12 cellular contexts compared by ENCODE assay signal in the genomic region with DNA sequence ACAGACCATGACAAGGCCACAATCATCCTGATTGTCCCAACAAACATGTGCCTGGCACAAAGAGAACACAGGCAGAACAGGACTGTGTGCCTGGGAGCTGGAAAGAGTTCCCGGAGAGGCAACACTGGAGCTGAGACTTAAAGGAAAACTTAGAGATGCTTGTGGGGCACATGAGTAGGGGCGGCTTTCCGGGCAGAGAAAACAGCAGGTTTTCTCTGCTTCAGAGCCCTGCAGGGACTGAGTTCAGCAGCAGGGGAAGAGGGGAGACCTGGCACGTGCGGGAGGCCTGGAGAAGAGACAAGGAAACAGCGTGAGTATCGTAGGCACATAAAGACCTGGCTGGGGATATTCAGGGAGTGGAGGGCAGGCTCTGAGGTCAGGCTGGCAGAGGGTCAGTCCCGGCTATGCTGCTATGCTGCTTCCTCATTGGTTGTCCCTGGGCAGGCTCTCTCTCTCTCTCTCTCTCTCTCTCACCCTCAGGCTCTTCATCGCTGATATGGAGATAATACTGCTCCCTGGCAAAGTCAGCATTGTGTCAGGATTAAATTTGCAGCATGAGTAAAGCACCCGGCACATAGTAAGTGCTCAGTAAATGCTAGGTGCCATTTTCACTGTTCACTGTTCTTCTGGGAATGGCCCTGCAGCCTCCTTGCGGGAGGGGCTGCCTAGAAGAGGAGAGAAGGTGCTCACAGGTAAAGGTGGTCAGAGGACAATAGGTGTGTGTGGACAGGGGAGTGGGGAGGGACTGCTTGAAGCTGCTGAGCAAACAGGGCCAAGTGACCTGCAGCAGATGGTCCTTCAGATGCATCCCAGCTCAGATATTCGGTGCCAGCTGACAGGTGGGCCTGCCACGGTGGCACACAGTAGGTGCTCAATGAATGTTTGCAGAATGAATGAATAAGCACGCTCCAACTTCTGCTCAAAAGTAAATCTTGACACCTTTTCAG. TPM values are rescaled to one million over a fixed set of nuclear protein-coding genes. Genes with fewer than 3 reads are reported as not detected.
DNase-seq lines count a peak whose midpoint lies in the region; ATAC-seq lines count a peak whose summit lies in the region.
"Had no signal": no experiment of that assay in that cellular context is flagged by ENCODE, and none has a peak within 500 bp of the region (broad histone marks: within the 10 kb centered on the region; RNA-seq: fewer than 3 reads in every experiment).

No MANE protein-coding gene starts in this region.

- no peak overlapping the region for H3K27ac ChIP-seq in SJSA1

- peaks cover 5% of the 10 kb centered on the region for H3K36me3 Mint-ChIP-seq in stimulated activated naive CD8-positive, alpha-beta T cell treated with anti-CD3 and anti-CD28 coated beads, Interleukin-15, Interleukin-2, amounts not matched to agents 100 ng/mL and 50 ng/mL, for 24 hours (ENCODE audit: low read depth)
- H3K36me3 Mint-ChIP-seq in immature natural killer cell, result peaks cover 0 to 10% (median 0%) of the 10 kb centered on the region in 3 donors

- ATAC-seq in stimulated activated naive CD8-positive, alpha-beta T cell treated with anti-CD3 and anti-CD28 coated beads, Interleukin-15, Interleukin-2, amounts not matched to agents 100 U/mL and 50 U/mL, for 24 hours, result no peak
- no peak for ATAC-seq in GM19463 (IDR thresholded peaks at IDR 0.05; ENCODE audit: unreplicated experiment)
- ATAC-seq in HG03442 (IDR thresholded peaks at IDR 0.05; ENCODE audit: unreplicated experiment), result no peak

- no peak for DNase-seq in stimulated activated naive CD8-positive, alpha-beta T cell treated with anti-CD3 and anti-CD28 coated beads, Interleukin-15, Interleukin-2, amounts not matched to agents 100 U/mL and 50 U/mL, for 24 hours
- no peak for DNase-seq in SJSA1 (ENCODE audit: low read depth in 1 of 2, low spot score in 2 of 2)
- DNase-seq in immature natural killer cell, result no peak
- DNase-seq in DMS153 treated with DMSO at 0.1 percent for 48 hours (lab: John Stamatoyannopoulos, UW; ENCODE audit: unreplicated experiment), result no peak
- DNase-seq in NCI-H2196 treated with DMSO at 0.1 percent for 48 hours (lab: John Stamatoyannopoulos, UW; ENCODE audit: unreplicated experiment), result no peak
- DNase-seq: kidney glomerular epithelial cell, NCI-H2107 had no signal

- no peaks in the 10 kb centered on the region for H3K9me3 Mint-ChIP-seq in stimulated activated naive CD8-positive, alpha-beta T cell treated with anti-CD3 and anti-CD28 coated beads, Interleukin-15, Interleukin-2, amounts not matched to agents 100 ng/mL and 50 ng/mL, for 24 hours
- no peaks in the 10 kb centered on the region for H3K9me3 Mint-ChIP-seq in immature natural killer cell

- peaks cover 37% of the 10 kb centered on the region for H3K36me3 ChIP-seq in SJSA1

- H3K4me1 Mint-ChIP-seq in stimulated activated naive CD8-positive, alpha-beta T cell treated with anti-CD3 and anti-CD28 coated beads, Interleukin-15, Interleukin-2, amounts not matched to agents 100 ng/mL and 50 ng/mL, for 24 hours (ENCODE audit: low read depth), result peaks cover 59% of the 10 kb centered on the region
- peaks cover 53 to 70% of the 10 kb centered on the region in 2 donors for H3K4me1 Mint-ChIP-seq in immature natural killer cell

- peaks cover 27% of the 10 kb centered on the region for H3K4me1 ChIP-seq in SJSA1 (replicated peaks)

- peak overlapping the region; percentile 75 for H3K4me3 ChIP-seq in SJSA1

- H3K27ac Mint-ChIP-seq in stimulated activated naive CD8-positive, alpha-beta T cell treated with anti-CD3 and anti-CD28 coated beads, Interleukin-15, Interleukin-2, amounts not matched to agents 100 ng/mL and 50 ng/mL, for 24 hours, result no peak overlapping the region
- H3K27ac Mint-ChIP-seq in immature natural killer cell, result peak overlapping the region in 5 of 6 donors; percentile 44 to 88 (median 61)

- H3K27me3 Mint-ChIP-seq in stimulated activated naive CD8-positive, alpha-beta T cell treated with anti-CD3 and anti-CD28 coated beads, Interleukin-15, Interleukin-2, amounts not matched to agents 100 ng/mL and 50 ng/mL, for 24 hours, result no peaks in the 10 kb centered on the region
- peaks cover 5 to 8% (median 8%) of the 10 kb centered on the region in 3 donors for H3K27me3 Mint-ChIP-seq in immature natural killer cell (ENCODE audit: low read depth in 3 of 3)

- H3K4me3 Mint-ChIP-seq in stimulated activated naive CD8-positive, alpha-beta T cell treated with anti-CD3 and anti-CD28 coated beads, Interleukin-15, Interleukin-2, amounts not matched to agents 100 ng/mL and 50 ng/mL, for 24 hours, result peak overlapping the region; percentile 33
- H3K4me3 Mint-ChIP-seq in immature natural killer cell, result peak overlapping the region; percentile 39 to 96 (median 93)

- H3K9me3 ChIP-seq in SJSA1 (replicated peaks), result 0 out of 2 replicates have a peak, but pooled peaks cover 2% of the 10 kb centered on the region

- no peaks in the 10 kb centered on the region for H3K27me3 ChIP-seq in SJSA1 (replicated peaks)

RNA-seq across cellular contexts. Expression of a gene that starts 2.0 kb away (rescaled TPM):
- total RNA-seq in SJSA1 (2014; rRNA removed; shearing (Covaris generic)), result 126 and 192 TPM in 2 replicates
- polyA plus RNA-seq in immature natural killer cell, result 1 to 10 TPM; 2.2 to 6.2 (median 4.5) TPM

RNA-seq across cellular contexts. Expression of a gene that starts 46.0 kb away (rescaled TPM):
- not detected in 2 replicates for total RNA-seq in SJSA1 (2014; rRNA removed; shearing (Covaris generic))
- 1 to 10 TPM in 2 of 3 donors, not detected in 1; 2.7 to 6.4 TPM for polyA plus RNA-seq in immature natural killer cell
- total RNA-seq: HT1080, pulmonary artery endothelial cell had no signal
